Comparison of ENCODE assay signal across 14 cellular contexts in the genomic region with DNA sequence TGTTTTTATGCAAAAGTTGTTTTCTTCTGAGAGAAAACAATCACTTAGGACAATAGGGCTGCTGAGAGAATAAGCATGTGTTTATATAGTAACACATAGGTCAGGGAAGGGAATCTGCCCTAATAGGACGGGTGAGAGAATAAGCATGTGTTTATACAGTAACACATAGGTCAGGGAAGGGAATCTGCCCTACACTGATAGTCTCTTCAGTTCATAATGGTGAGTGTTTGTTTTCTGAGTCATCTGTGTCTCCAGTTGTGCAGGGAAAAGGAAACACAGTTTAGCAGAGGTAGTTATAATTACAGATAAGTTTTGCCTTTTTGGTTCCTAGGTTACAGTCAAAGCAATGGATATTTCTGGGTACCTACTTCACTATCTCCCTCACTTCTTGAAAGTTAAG.
DNase-seq lines count a peak whose midpoint lies in the region; ATAC-seq and TF ChIP-seq lines count a peak whose summit lies in the region.
"Had no signal": no experiment of that assay in that cellular context is flagged by ENCODE, and none has a peak within 500 bp of the region (broad histone marks: within the 10 kb centered on the region; RNA-seq: fewer than 3 reads in every experiment).

No MANE protein-coding gene starts in this region.

- H3K36me3 ChIP-seq in PC-3 (ENCODE audit: low read depth, low read length) = no peaks in the 10 kb centered on the region
- H3K36me3 ChIP-seq in neuronal stem cell (replicated peaks in 1 of 2; ENCODE audit: control insufficient read depth in 2 of 2, insufficient read depth in 2 of 2, low read length in 2 of 2) = no peaks in the 10 kb centered on the region

- no peaks in the 10 kb centered on the region for H4K20me1 ChIP-seq in PC-3 (ENCODE audit: low read length)

- no peak for TF ChIP-seq CTCF in PC-3 (conservative IDR thresholded peaks at IDR 0.05; ENCODE audit: low read depth, low read length)

- no peaks in the 10 kb centered on the region for H3K79me2 ChIP-seq in PC-3 (ENCODE audit: low read length)

- H3K4me2 ChIP-seq in PC-3 (ENCODE audit: low read length) (no peak overlapping the region), neuronal stem cell (ENCODE audit: insufficient read depth, low read length, poor library complexity, severe bottlenecking) (no peak overlapping the region)
- H3K4me2 ChIP-seq: PC-9 had no signal

- no peak overlapping the region for H3K14ac ChIP-seq in neuronal stem cell (ENCODE audit: low read length)

- peaks cover 7% of the 10 kb centered on the region; the same call in 1 of the 2 replicates for H3K9me3 ChIP-seq in PC-3 (ENCODE audit: low read length)
- H3K9me3 ChIP-seq in neuronal stem cell (replicated peaks in 1 of 2; ENCODE audit: control insufficient read depth in 2 of 2, insufficient read depth in 1 of 2, low read depth in 1 of 2, low read length in 2 of 2) = no peaks in the 10 kb centered on the region

- no CpG with 5 or more reads among the region's 1 CpG for WGBS in neuronal stem cell (ENCODE audit: extremely low coverage in 2 of 2, insufficient read length in 2 of 2, insufficient replicate concordance in 1 of 2), 2 donors

- no peak overlapping the region for H2BK12ac ChIP-seq in neuronal stem cell (ENCODE audit: low read length)

- no peaks in the 10 kb centered on the region for H3K79me1 ChIP-seq in neuronal stem cell (ENCODE audit: low read depth, low read length)

- no peak overlapping the region for H2BK15ac ChIP-seq in neuronal stem cell (ENCODE audit: low read length)

- no peak overlapping the region for H2AFZ ChIP-seq in PC-3 (ENCODE audit: low read length)
- H2AFZ ChIP-seq in neuronal stem cell (ENCODE audit: low read length) = no peak overlapping the region
- H2AFZ ChIP-seq: PC-9 had no signal

- no peaks in the 10 kb centered on the region for H3K4me1 ChIP-seq in PC-3 (ENCODE audit: insufficient read depth, low read length)
- H3K4me1 ChIP-seq in neuronal stem cell (ENCODE audit: control insufficient read depth in 2 of 2, insufficient read depth in 1 of 2, low read depth in 1 of 2, low read length in 2 of 2) = no peaks in the 10 kb centered on the region

- H4K91ac ChIP-seq in neuronal stem cell (ENCODE audit: low read depth, low read length, poor library complexity) = no peak overlapping the region

- no peak overlapping the region for H2AK5ac ChIP-seq in neuronal stem cell (ENCODE audit: low read depth, low read length)

- POLR2A ChIA-PET in PC-3 (lab: Charles Lee; ENCODE audit: unreplicated experiment) = no interaction called here

- no peaks in the 10 kb centered on the region for H3K9me2 ChIP-seq in PC-3 (replicated peaks; ENCODE audit: low read length)

- H2BK5ac ChIP-seq in neuronal stem cell (ENCODE audit: low read length) = no peak overlapping the region

- intact Hi-C loops in PC-3 (cut with micrococcal nuclease) (no loop called here), left colon (cut with DNase I, micrococcal nuclease) (no loop called here)

- BruUV-seq in PC-3 (replicated peaks; lab: Mats Ljungman, UMichigan) = no TSS peak

- no peak overlapping the region for H3K4ac ChIP-seq in neuronal stem cell (ENCODE audit: low read length)

- no peak overlapping the region for H2BK120ac ChIP-seq in neuronal stem cell (ENCODE audit: low read depth, low read length)

- no peaks in the 10 kb centered on the region for H3F3A ChIP-seq in PC-3 (ENCODE audit: low read length, unreplicated experiment)

- no peak overlapping the region for H3K18ac ChIP-seq in neuronal stem cell (ENCODE audit: low read length)

- H3K4me3 ChIP-seq in PC-3 (ENCODE audit: low read length) = no peak overlapping the region
- no peak overlapping the region for H3K4me3 ChIP-seq in neuronal stem cell (ENCODE audit: low read length in 2 of 2)
- H3K4me3 ChIP-seq: PC-9 had no signal

- H3K27ac ChIP-seq in PC-3 (ENCODE audit: low read length) (no peak overlapping the region), neuronal stem cell (replicated peaks; ENCODE audit: low read length) (no peak overlapping the region)
- H3K27ac ChIP-seq: PC-9 had no signal

- H3K9ac ChIP-seq in PC-3 (ENCODE audit: low read length) (no peak overlapping the region), neuronal stem cell (ENCODE audit: low read depth, low read length, poor library complexity) (no peak overlapping the region)

- peak; percentile 98 for DNase-seq in DMS53 (lab: John Stamatoyannopoulos, UW)
- DNase-seq in NCI-H2029 (lab: John Stamatoyannopoulos, UW) = peak; percentile 84
- DNase-seq in PC-3 = peak; percentile 35
- DNase-seq in left colon = no peak
- no peak for DNase-seq in neuronal stem cell (ENCODE audit: low spot score)
- no peak for DNase-seq in C1 segment of cervical spinal cord (lab: John Stamatoyannopoulos, UW)
- DNase-seq: CD4-positive, alpha-beta memory T cell; H9; NCI-H1048; NCI-H1694; NCI-H524; PC-9; T-helper 2 cell had no signal

- CTCF ChIA-PET in PC-3 (lab: Charles Lee) = no interaction called here

- no peaks in the 10 kb centered on the region for H3K27me3 ChIP-seq in PC-3 (ENCODE audit: low read length)
- H3K27me3 ChIP-seq in neuronal stem cell (ENCODE audit: control insufficient read depth in 3 of 3, insufficient read depth in 3 of 3, low read depth in 1 of 3, low read length in 3 of 3) = no peaks in the 10 kb centered on the region

- no peak for ATAC-seq in PC-3
- ATAC-seq in left colon = peak; percentile 55
- ATAC-seq in HG02610 (IDR thresholded peaks at IDR 0.05; ENCODE audit: unreplicated experiment) = no peak

- H3K23ac ChIP-seq in neuronal stem cell (ENCODE audit: low read depth, low read length, poor library complexity) = no peak overlapping the region

- no peak overlapping the region for H4K8ac ChIP-seq in neuronal stem cell (ENCODE audit: low read depth, low read length)

Comparison
In these comparisons a context has a peak if more than half of its experiments do, and no peak if none do; other contexts are left out.
1. DNase-seq: peak in DMS53 (single experiment), NCI-H2029 (single experiment) and PC-3 (single experiment); none in left colon (0 of 2), neuronal stem cell (single experiment) and C1 segment of cervical spinal cord (0 of 14).